Comparison of ENCODE assay signal across 8 cellular contexts in genomic region chr20:31674895-31675827, GRCh38. TPM values are rescaled to one million over a fixed set of nuclear protein-coding genes. Genes with fewer than 3 reads are reported as not detected.
DNase-seq lines count a peak whose midpoint lies in the region; ATAC-seq and TF ChIP-seq lines count a peak whose summit lies in the region.

No MANE protein-coding gene starts in this region.

- peaks cover 51% of the 10 kb centered on the region for H3K79me2 ChIP-seq in parathyroid adenoma

- H3K36me3 ChIP-seq in GM06990 (ENCODE audit: control insufficient read depth, insufficient read depth, low read length) (peaks cover 16% of the 10 kb centered on the region), Panc1 (ENCODE audit: control insufficient read depth, insufficient read depth, low read length) (peaks cover 4% of the 10 kb centered on the region; the same call in 1 of the 2 replicates), parathyroid adenoma (ENCODE audit: control insufficient read depth, insufficient read depth, low read length) (no peaks in the 10 kb centered on the region), tibial nerve (peaks cover 0 to 16% (median 0%) of the 10 kb centered on the region in 3 donors)

- peak overlapping the region; percentile 86 for H3K4me3 Mint-ChIP-seq in activated T-helper 1 cell treated with anti-CD3 and anti-CD28 coated beads, Interleukin-12 subunit alpha, Interleukin-12 subunit beta, Interleukin-2, Interleukin-4 antibody, amounts not matched to agents 30 ng/mL and 10 ng/mL and 1 ng/mL, durations not matched to agents 14 hours and 24 hours and 36 hours

- in situ Hi-C loops in Panc1 (cut with HindIII; ENCODE audit: low pct_unique_long_range_greater_than_20kb, low sequenced_read_pairs): no loop called here

- TF ChIP-seq CTCF in GM06990 (IDR thresholded peaks at IDR 0.05; ENCODE audit: insufficient read depth, low read length, poor library complexity, severe bottlenecking) (no peak), Panc1 (IDR thresholded peaks at IDR 0.05) (no peak), foreskin fibroblast (IDR thresholded peaks at IDR 0.05; ENCODE audit: low read depth, low read length) (no peak), parathyroid adenoma (IDR thresholded peaks at IDR 0.05) (no peak), tibial nerve (IDR thresholded peaks at IDR 0.05) (no peak)

- POLR2A ChIA-PET in Panc1 (lab: Charles Lee): interaction anchor here (0.6 to 0.7 kb wide), 2 partner anchors 49 to 71 kb away, joined by 7 to 11 read pairs; no protein-coding TSS in a partner anchor

- BruUV-seq in Panc1 (replicated peaks; lab: Mats Ljungman, UMichigan): no TSS peak

- no peaks in the 10 kb centered on the region for H3K27me3 Mint-ChIP-seq in activated T-helper 1 cell treated with anti-CD3 and anti-CD28 coated beads, Interleukin-12 subunit alpha, Interleukin-12 subunit beta, Interleukin-2, Interleukin-4 antibody, amounts not matched to agents 30 ng/mL and 10 ng/mL and 1 ng/mL, durations not matched to agents 14 hours and 24 hours and 36 hours (ENCODE audit: insufficient read depth)

- H3K9me3 ChIP-seq in Panc1 (ENCODE audit: control insufficient read depth, insufficient read depth, low read depth, low read length): no peaks in the 10 kb centered on the region
- H3K9me3 ChIP-seq in parathyroid adenoma (ENCODE audit: control insufficient read depth, low read length): no peaks in the 10 kb centered on the region
- no peaks in the 10 kb centered on the region for H3K9me3 ChIP-seq in tibial nerve

- CTCF ChIA-PET in Panc1 (lab: Charles Lee): interaction anchor here (0.6 to 1.8 kb wide), 9 partner anchors 9 to 415 kb away, joined by 4 to 18 read pairs (median 6); no protein-coding TSS in a partner anchor

- TF ChIP-seq EP300 in tibial nerve (IDR thresholded peaks at IDR 0.05): peak in 1 of 2 donors; percentile 87

- peak overlapping the region; percentile 76 for H3K4me3 ChIP-seq in GM06990 (replicated peaks; ENCODE audit: low read depth, low read length)
- no peak overlapping the region for H3K4me3 ChIP-seq in Panc1 (ENCODE audit: low read depth in 2 of 2, low read length in 2 of 2)
- H3K4me3 ChIP-seq in foreskin fibroblast (ENCODE audit: low read depth in 1 of 2, low read length in 2 of 2): no peak overlapping the region
- no peak overlapping the region for H3K4me3 ChIP-seq in parathyroid adenoma (ENCODE audit: low read depth, low read length)
- peak overlapping the region in 2 of 4 donors; percentile 1 to 24 for H3K4me3 ChIP-seq in tibial nerve

- DNase-seq in GM06990 (ENCODE audit: extremely low read depth, insufficient read length): peak; percentile 43
- no peak for DNase-seq in Panc1 (ENCODE audit: low read depth, low spot score)
- peak; percentile 71 for DNase-seq in activated T-helper 1 cell treated with anti-CD3 and anti-CD28 coated beads, Interleukin-12 subunit alpha, Interleukin-12 subunit beta, Interleukin-2, Interleukin-4 antibody, amounts not matched to agents 30 ng/mL and 10 ng/mL and 1 ng/mL, durations not matched to agents 14 hours and 24 hours and 36 hours (ENCODE audit: low spot score)
- peak; percentile 42 to 60 for DNase-seq in foreskin fibroblast
- DNase-seq in tibial nerve (ENCODE audit: low spot score in 2 of 2): peak in 1 of 2 donors; percentile 60
- DNase-seq in NCI-H446 treated with DMSO at 0.1 percent for 48 hours (lab: John Stamatoyannopoulos, UW): no peak

- H3K27ac Mint-ChIP-seq in activated T-helper 1 cell treated with anti-CD3 and anti-CD28 coated beads, Interleukin-12 subunit alpha, Interleukin-12 subunit beta, Interleukin-2, Interleukin-4 antibody, amounts not matched to agents 30 ng/mL and 10 ng/mL and 1 ng/mL, durations not matched to agents 14 hours and 24 hours and 36 hours: peak overlapping the region; percentile 90

- H3K4me1 ChIP-seq in Panc1 (ENCODE audit: control insufficient read depth, insufficient read depth, low read length) (peaks cover 72% of the 10 kb centered on the region), parathyroid adenoma (peaks cover 31% of the 10 kb centered on the region), tibial nerve (peaks cover 13 to 99% (median 84%) of the 10 kb centered on the region in 4 donors)

- 40 to 49% methylated on average over 10 of the region's 10 CpGs for WGBS in tibial nerve, 2 donors

- peak in 1 of 2 donors; percentile 16 for TF ChIP-seq POLR2A in tibial nerve (IDR thresholded peaks at IDR 0.05)

- H2AFZ ChIP-seq in parathyroid adenoma: no peak overlapping the region

- H3K4me2 ChIP-seq in parathyroid adenoma (ENCODE audit: low read length): no peak overlapping the region

- no peaks in the 10 kb centered on the region for H3K27me3 ChIP-seq in GM06990 (replicated peaks; ENCODE audit: control insufficient read depth, insufficient read depth, low read length)
- H3K27me3 ChIP-seq in Panc1 (ENCODE audit: control insufficient read depth, insufficient read depth, low read length): no peaks in the 10 kb centered on the region
- no peaks in the 10 kb centered on the region for H3K27me3 ChIP-seq in parathyroid adenoma (ENCODE audit: control insufficient read depth, insufficient read depth, low read length)
- no peaks in the 10 kb centered on the region for H3K27me3 ChIP-seq in tibial nerve

- peaks cover 67% of the 10 kb centered on the region for H3K36me3 Mint-ChIP-seq in activated T-helper 1 cell treated with anti-CD3 and anti-CD28 coated beads, Interleukin-12 subunit alpha, Interleukin-12 subunit beta, Interleukin-2, Interleukin-4 antibody, amounts not matched to agents 30 ng/mL and 10 ng/mL and 1 ng/mL, durations not matched to agents 14 hours and 24 hours and 36 hours (ENCODE audit: low read depth)

- peak; percentile 65 for ATAC-seq in HG02678 (IDR thresholded peaks at IDR 0.05; ENCODE audit: unreplicated experiment)
- ATAC-seq in Panc1: peak; percentile 23

- H3K9me3 Mint-ChIP-seq in activated T-helper 1 cell treated with anti-CD3 and anti-CD28 coated beads, Interleukin-12 subunit alpha, Interleukin-12 subunit beta, Interleukin-2, Interleukin-4 antibody, amounts not matched to agents 30 ng/mL and 10 ng/mL and 1 ng/mL, durations not matched to agents 14 hours and 24 hours and 36 hours: no peaks in the 10 kb centered on the region

- no peak overlapping the region for H3K9ac ChIP-seq in parathyroid adenoma

- H3K27ac ChIP-seq in Panc1 (ENCODE audit: low read length) (peak overlapping the region; percentile 27), parathyroid adenoma (peak overlapping the region; percentile 64), tibial nerve (peak overlapping the region; percentile 89 to 99 (median 98))

- intact Hi-C loops in Panc1 (cut with micrococcal nuclease; ENCODE audit: unreplicated experiment): loop anchor here (5.0 kb wide), 1 partner anchor 47 kb away; the partner anchor contains the start of gene BCL2L1
- intact Hi-C loops in activated T-helper 1 cell treated with anti-CD3 and anti-CD28 coated beads, Interleukin-12 subunit alpha, Interleukin-12 subunit beta, Interleukin-2, Interleukin-4 antibody, amounts not matched to agents 30 ng/mL and 10 ng/mL and 1 ng/mL, durations not matched to agents 14 hours and 24 hours and 36 hours (cut with micrococcal nuclease): loop anchor here (1.0 to 2.0 kb wide), 6 partner anchors 9 to 47 kb away; partner anchors contain the start of gene BCL2L1

- peaks cover 89% of the 10 kb centered on the region for H3K4me1 Mint-ChIP-seq in activated T-helper 1 cell treated with anti-CD3 and anti-CD28 coated beads, Interleukin-12 subunit alpha, Interleukin-12 subunit beta, Interleukin-2, Interleukin-4 antibody, amounts not matched to agents 30 ng/mL and 10 ng/mL and 1 ng/mL, durations not matched to agents 14 hours and 24 hours and 36 hours (ENCODE audit: low read depth)

RNA-seq across cellular contexts. Expression of gene COX4I2, which starts 37.4 kb away (rescaled TPM):
- total RNA-seq in Panc1 (2021; ENCODE audit: unreplicated experiment): not detected
- not detected for polyA plus RNA-seq in Panc1 (2012; ENCODE audit: insufficient read length)
- total RNA-seq in activated T-helper 1 cell treated with anti-CD3 and anti-CD28 coated beads, Interleukin-12 subunit alpha, Interleukin-12 subunit beta, Interleukin-2, Interleukin-4 antibody, amounts not matched to agents 30 ng/mL and 10 ng/mL and 1 ng/mL, durations not matched to agents 14 hours and 24 hours and 36 hours: not detected in 2 replicates
- 1 to 10 TPM in 3 of 4 donors, not detected in 1; 1.6 to 8.2 (median 4.2) TPM for total RNA-seq in tibial nerve

RNA-seq across cellular contexts. Expression of gene BCL2L1, which starts 47.5 kb away (rescaled TPM):
- total RNA-seq in Panc1 (2021; ENCODE audit: unreplicated experiment): 150 TPM
- polyA plus RNA-seq in Panc1 (2012; ENCODE audit: insufficient read length): 127 TPM
- 417 and 420 TPM in 2 replicates for total RNA-seq in activated T-helper 1 cell treated with anti-CD3 and anti-CD28 coated beads, Interleukin-12 subunit alpha, Interleukin-12 subunit beta, Interleukin-2, Interleukin-4 antibody, amounts not matched to agents 30 ng/mL and 10 ng/mL and 1 ng/mL, durations not matched to agents 14 hours and 24 hours and 36 hours
- 100 to 1,000 TPM; 105 to 138 (median 119) TPM for total RNA-seq in tibial nerve

Comparison
In these comparisons a context has a peak if more than half of its experiments do, and no peak if none do; other contexts are left out.
1. DNase-seq: peak in GM06990 (single experiment), activated T-helper 1 cell treated with anti-CD3 and anti-CD28 coated beads, Interleukin-12 subunit alpha, Interleukin-12 subunit beta, Interleukin-2, Interleukin-4 antibody, amounts not matched to agents 30 ng/mL and 10 ng/mL and 1 ng/mL, durations not matched to agents 14 hours and 24 hours and 36 hours (single experiment) and foreskin fibroblast (2 of 2); none in Panc1 (single experiment) and NCI-H446 treated with DMSO at 0.1 percent for 48 hours (single experiment).
2. H3K27ac ChIP-seq: peak in every context shown above with its lines; median percentile 98 in tibial nerve; 64 in parathyroid adenoma; 27 in Panc1.